ENCODE assay signal across 18 cellular contexts in genomic region chr15:91238664-91239428, GRCh38.
A peak's percentile ranks its signal among the peaks of the same experiment; 100 is the strongest.
DNase-seq lines count a peak whose midpoint lies in the region; ATAC-seq and TF ChIP-seq lines count a peak whose summit lies in the region.
"Had no signal": no experiment of that assay in that cellular context is flagged by ENCODE, and none has a peak within 500 bp of the region (broad histone marks: within the 10 kb centered on the region; RNA-seq: fewer than 3 reads in every experiment).

No MANE protein-coding gene starts in this region.

- whole genome bisulfite sequencing in body of pancreas, 2 donors = 68 to 73% methylated on average over 10 of the region's 10 CpGs

- no peaks in the 10 kb centered on the region for H3K9me3 Mint-ChIP-seq in dendritic cell treated with granulocyte-macrophage colony-stimulating factor and Interleukin-4, amounts not matched to agents 40 ng/mL and 50 ng/mL, for 4 days
- H3K9me3 Mint-ChIP-seq: CD8-positive, alpha-beta T cell had no signal

- peak overlapping the region; percentile 23 for H3K27ac Mint-ChIP-seq in dendritic cell treated with granulocyte-macrophage colony-stimulating factor and Interleukin-4, amounts not matched to agents 40 ng/mL and 50 ng/mL, for 4 days
- H3K27ac Mint-ChIP-seq: CD8-positive, alpha-beta T cell had no signal

- no peaks in the 10 kb centered on the region for H3K9me3 ChIP-seq in body of pancreas
- H3K9me3 ChIP-seq: BLaER1 treated with 17β-estradiol and CSF1 and Interleukin-3, amounts not matched to agents 10 nM and 100 nM; SJSA1 had no signal

- no peak for ATAC-seq in body of pancreas
- no peak for ATAC-seq in stimulated activated naive CD8-positive, alpha-beta T cell treated with anti-CD3 and anti-CD28 coated beads, Interleukin-15, Interleukin-2, amounts not matched to agents 100 U/mL and 50 U/mL, for 24 hours
- ATAC-seq: CD8-positive, alpha-beta T cell; PC-3 had no signal

- no peaks in the 10 kb centered on the region for H3K36me3 Mint-ChIP-seq in dendritic cell treated with granulocyte-macrophage colony-stimulating factor and Interleukin-4, amounts not matched to agents 40 ng/mL and 50 ng/mL, for 4 days (ENCODE audit: low read depth)
- H3K36me3 Mint-ChIP-seq: CD8-positive, alpha-beta T cell had no signal

- TF ChIP-seq POLR2A in body of pancreas (IDR thresholded peaks at IDR 0.05) = no peak

- H3K4me3 Mint-ChIP-seq in dendritic cell treated with granulocyte-macrophage colony-stimulating factor and Interleukin-4, amounts not matched to agents 40 ng/mL and 50 ng/mL, for 4 days = no peak overlapping the region
- H3K4me3 Mint-ChIP-seq: CD8-positive, alpha-beta T cell had no signal

- H3K36me3 ChIP-seq in body of pancreas (replicated peaks in 1 of 2; ENCODE audit: insufficient read depth in 1 of 2, low read depth in 2 of 2) = no peaks in the 10 kb centered on the region
- H3K36me3 ChIP-seq: BLaER1 treated with 17β-estradiol and CSF1 and Interleukin-3, amounts not matched to agents 10 nM and 100 nM; SJSA1 had no signal

- intact Hi-C loops in dendritic cell treated with granulocyte-macrophage colony-stimulating factor and Interleukin-4, amounts not matched to agents 40 ng/mL and 50 ng/mL, for 4 days (cut with micrococcal nuclease) = no loop called here
- intact Hi-C loops in body of pancreas (cut with DNase I) = no loop called here

- no peak overlapping the region for H3K4me3 ChIP-seq in body of pancreas
- H3K4me3 ChIP-seq: BLaER1 treated with 17β-estradiol and CSF1 and Interleukin-3, amounts not matched to agents 10 nM and 100 nM; SJSA1 had no signal

- H3K4me1 ChIP-seq in body of pancreas = no peaks in the 10 kb centered on the region
- H3K4me1 ChIP-seq: SJSA1 had no signal

- DNase-seq in Ammon's horn (ENCODE audit: low spot score) = peak; percentile 47
- DNase-seq in MV-4-11 (lab: John Stamatoyannopoulos, UW) = peak; percentile 18
- DNase-seq in retina = peak; percentile 56
- DNase-seq in body of pancreas = no peak
- DNase-seq in stimulated activated naive CD8-positive, alpha-beta T cell treated with anti-CD3 and anti-CD28 coated beads, Interleukin-15, Interleukin-2, amounts not matched to agents 100 U/mL and 50 U/mL, for 24 hours = no peak
- no peak for DNase-seq in stimulated activated CD4-positive, alpha-beta T cell treated with anti-CD3 and anti-CD28 coated beads, Interleukin-4, amount 100 ng/mL, for 1 hour
- DNase-seq: CD8-positive, alpha-beta T cell; DMS53; EL; GOT3; NCI-H1105; NCI-H2081 treated with DMSO at 0.1 percent for 48 hours; NCI-H446 treated with DMSO at 0.1 percent for 48 hours; NCI-H748 treated with DMSO at 0.1 percent for 48 hours; PC-3 had no signal

- no peak for TF ChIP-seq CTCF in body of pancreas (IDR thresholded peaks at IDR 0.05)

- H3K27me3 Mint-ChIP-seq in dendritic cell treated with granulocyte-macrophage colony-stimulating factor and Interleukin-4, amounts not matched to agents 40 ng/mL and 50 ng/mL, for 4 days = peaks cover 9% of the 10 kb centered on the region

- H3K4me1 Mint-ChIP-seq in dendritic cell treated with granulocyte-macrophage colony-stimulating factor and Interleukin-4, amounts not matched to agents 40 ng/mL and 50 ng/mL, for 4 days (ENCODE audit: low read depth) = peaks cover 34% of the 10 kb centered on the region

- no peak overlapping the region for H3K27ac ChIP-seq in body of pancreas
- H3K27ac ChIP-seq: BLaER1 treated with 17β-estradiol and CSF1 and Interleukin-3, amounts not matched to agents 10 nM and 100 nM; SJSA1 had no signal

- no peaks in the 10 kb centered on the region for H3K27me3 ChIP-seq in body of pancreas
- H3K27me3 ChIP-seq: BLaER1 treated with 17β-estradiol and CSF1 and Interleukin-3, amounts not matched to agents 10 nM and 100 nM had no signal

Comparison
In these comparisons a context has a peak if more than half of its experiments do, and no peak if none do; other contexts are left out.
1. DNase-seq: peak in Ammon's horn (single experiment), MV-4-11 (single experiment) and retina (single experiment); none in body of pancreas (0 of 4), stimulated activated naive CD8-positive, alpha-beta T cell treated with anti-CD3 and anti-CD28 coated beads, Interleukin-15, Interleukin-2, amounts not matched to agents 100 U/mL and 50 U/mL, for 24 hours (single experiment) and stimulated activated CD4-positive, alpha-beta T cell treated with anti-CD3 and anti-CD28 coated beads, Interleukin-4, amount 100 ng/mL, for 1 hour (single experiment).